ENCODE assay signal across 1 cellular context in genomic region chr1:174969977-174970376, GRCh38.
TF ChIP-seq lines count a peak whose summit lies in the region.

No MANE protein-coding gene starts in this region.

TF ChIP-seq in endothelial cell of umbilical vein, 7 proteins besides CTCF, POLR2A, EP300 and RAD21:
- no peak for TF ChIP-seq EZH2 (IDR thresholded peaks at IDR 0.05; ENCODE audit: borderline replicate concordance, low read depth, low read length, severe bottlenecking)
- no peak for TF ChIP-seq MAX (IDR thresholded peaks at IDR 0.05; ENCODE audit: insufficient read depth, insufficient read length)
- no peak for TF ChIP-seq MYC (IDR thresholded peaks at IDR 0.05; ENCODE audit: low read depth, low read length)
- no peak for TF ChIP-seq FOS (IDR thresholded peaks at IDR 0.05; ENCODE audit: borderline replicate concordance, insufficient read depth, low read length)
- TF ChIP-seq GATA2 (IDR thresholded peaks at IDR 0.05; ENCODE audit: insufficient read depth, insufficient read length, low read depth, low read length) = no peak
- no peak for TF ChIP-seq JUN (IDR thresholded peaks at IDR 0.05; ENCODE audit: borderline replicate concordance, insufficient read depth, insufficient read length, low read depth)
- no peak for TF ChIP-seq POLR2AphosphoS5 (IDR thresholded peaks at IDR 0.05; ENCODE audit: insufficient read depth, low read depth, low read length)
TF ChIP-seq in endothelial cell of umbilical vein: peak in this region for 0.
